Comparison of ENCODE assay signal across 1 cellular context in genomic region chr1:9591669-9592509, GRCh38.
TF ChIP-seq lines count a peak whose summit lies in the region.

No MANE protein-coding gene starts in this region.

TF ChIP-seq in GM23338, 12 proteins besides CTCF, POLR2A, EP300 and RAD21 (continued from another document):
- TF ChIP-seq, protein P1, sequence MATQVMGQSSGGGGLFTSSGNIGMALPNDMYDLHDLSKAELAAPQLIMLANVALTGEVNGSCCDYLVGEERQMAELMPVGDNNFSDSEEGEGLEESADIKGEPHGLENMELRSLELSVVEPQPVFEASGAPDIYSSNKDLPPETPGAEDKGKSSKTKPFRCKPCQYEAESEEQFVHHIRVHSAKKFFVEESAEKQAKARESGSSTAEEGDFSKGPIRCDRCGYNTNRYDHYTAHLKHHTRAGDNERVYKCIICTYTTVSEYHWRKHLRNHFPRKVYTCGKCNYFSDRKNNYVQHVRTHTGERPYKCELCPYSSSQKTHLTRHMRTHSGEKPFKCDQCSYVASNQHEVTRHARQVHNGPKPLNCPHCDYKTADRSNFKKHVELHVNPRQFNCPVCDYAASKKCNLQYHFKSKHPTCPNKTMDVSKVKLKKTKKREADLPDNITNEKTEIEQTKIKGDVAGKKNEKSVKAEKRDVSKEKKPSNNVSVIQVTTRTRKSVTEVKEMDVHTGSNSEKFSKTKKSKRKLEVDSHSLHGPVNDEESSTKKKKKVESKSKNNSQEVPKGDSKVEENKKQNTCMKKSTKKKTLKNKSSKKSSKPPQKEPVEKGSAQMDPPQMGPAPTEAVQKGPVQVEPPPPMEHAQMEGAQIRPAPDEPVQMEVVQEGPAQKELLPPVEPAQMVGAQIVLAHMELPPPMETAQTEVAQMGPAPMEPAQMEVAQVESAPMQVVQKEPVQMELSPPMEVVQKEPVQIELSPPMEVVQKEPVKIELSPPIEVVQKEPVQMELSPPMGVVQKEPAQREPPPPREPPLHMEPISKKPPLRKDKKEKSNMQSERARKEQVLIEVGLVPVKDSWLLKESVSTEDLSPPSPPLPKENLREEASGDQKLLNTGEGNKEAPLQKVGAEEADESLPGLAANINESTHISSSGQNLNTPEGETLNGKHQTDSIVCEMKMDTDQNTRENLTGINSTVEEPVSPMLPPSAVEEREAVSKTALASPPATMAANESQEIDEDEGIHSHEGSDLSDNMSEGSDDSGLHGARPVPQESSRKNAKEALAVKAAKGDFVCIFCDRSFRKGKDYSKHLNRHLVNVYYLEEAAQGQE (IDR thresholded peaks at IDR 0.05; ENCODE audit: unreplicated experiment): no peak
- no peak for TF ChIP-seq ZNF462 (CRISPR knock-in tag; IDR thresholded peaks at IDR 0.05)
- no peak for TF ChIP-seq ZNF331 (CRISPR knock-in tag; IDR thresholded peaks at IDR 0.05; ENCODE audit: low read depth)
- TF ChIP-seq EZH2phosphoT487 (IDR thresholded peaks at IDR 0.05; ENCODE audit: unreplicated experiment): no peak
- TF ChIP-seq JUNB (IDR thresholded peaks at IDR 0.05; ENCODE audit: unreplicated experiment): no peak
- TF ChIP-seq NANOG (IDR thresholded peaks at IDR 0.05; ENCODE audit: borderline replicate concordance): no peak
TF ChIP-seq in GM23338: peak in this region for 0.
